Comparison of ENCODE assay signal across 20 cellular contexts in genomic region chr3:121111914-121112612, GRCh38.
A peak's percentile ranks its signal among the peaks of the same experiment; 100 is the strongest.
DNase-seq lines count a peak whose midpoint lies in the region; ATAC-seq, FAIRE-seq and TF ChIP-seq lines count a peak whose summit lies in the region.
"Had no signal": no experiment of that assay in that cellular context is flagged by ENCODE, and none has a peak within 500 bp of the region (broad histone marks: within the 10 kb centered on the region; RNA-seq: fewer than 3 reads in every experiment).

No MANE protein-coding gene starts in this region.

- 45% methylated on average over 13 of the region's 15 CpGs for WGBS in HepG2 (ENCODE audit: low lambda C conversion rate)
- WGBS in smooth muscle cell (ENCODE audit: low lambda C conversion rate) = 85% methylated on average over 15 of the region's 15 CpGs

- intact Hi-C loops in HepG2 (cut with micrococcal nuclease; ENCODE audit: unreplicated experiment) = no loop called here
- intact Hi-C loops in left ventricle myocardium superior (cut with micrococcal nuclease) = no loop called here

- no peaks in the 10 kb centered on the region for H4K20me1 ChIP-seq in HepG2 (ENCODE audit: insufficient read depth, low read length)
- H4K20me1 ChIP-seq in smooth muscle cell (ENCODE audit: low read depth) = no peaks in the 10 kb centered on the region

- H3K9me3 ChIP-seq in BE2C = no peaks in the 10 kb centered on the region
- H3K9me3 ChIP-seq in WERI-Rb-1 (ENCODE audit: severe bottlenecking) = no peaks in the 10 kb centered on the region
- H3K9me3 ChIP-seq in HepG2 (ENCODE audit: low read length) = no peaks in the 10 kb centered on the region
- H3K9me3 ChIP-seq in smooth muscle cell (replicated peaks; ENCODE audit: low read depth) = no peaks in the 10 kb centered on the region

- ATAC-seq in HepG2 = peak; percentile 96
- no peak for ATAC-seq in left ventricle myocardium superior
- ATAC-seq: activated T-cell treated with anti-CD3 and anti-CD28 coated beads, Interleukin-2, amount 50 U/mL, for 72 hours; left cardiac atrium; stimulated activated naive B cell treated with anti-CD40 and anti-IgM and Interleukin-4, amounts not matched to agents 10 μg/mL and 1 μg/mL and 100 μg/mL, for 72 hours had no signal

- H3K36me3 ChIP-seq in BE2C = no peaks in the 10 kb centered on the region
- H3K36me3 ChIP-seq in H7 (replicated peaks; ENCODE audit: control insufficient read depth, insufficient read depth, low read length) = no peaks in the 10 kb centered on the region
- H3K36me3 ChIP-seq in WERI-Rb-1 = peaks cover 3% of the 10 kb centered on the region; the same call in 1 of the 2 replicates
- H3K36me3 ChIP-seq in HepG2 (replicated peaks in 1 of 2; ENCODE audit: control insufficient read depth in 1 of 2, insufficient read depth in 2 of 2, low read length in 2 of 2) = no peaks in the 10 kb centered on the region
- H3K36me3 ChIP-seq in smooth muscle cell (ENCODE audit: low read depth) = peaks cover 8% of the 10 kb centered on the region

- DNase-seq in BE2C (peak; percentile 13), H7 (peak; percentile 3), WERI-Rb-1 (peak; percentile 36), HepG2 (ENCODE audit: low spot score) (peak; percentile 14), smooth muscle cell (lab: John Stamatoyannopoulos, UW; ENCODE audit: unreplicated experiment) (no peak), foreskin melanocyte (no peak), left ventricle myocardium superior (no peak)
- no peak for DNase-seq in stimulated activated CD4-positive, alpha-beta T cell treated with anti-CD3 and anti-CD28 coated beads, Interleukin-1b, Interleukin-23, amount 100 ng/mL, for 48 hours
- DNase-seq: activated CD4-positive, alpha-beta T cell treated with anti-CD3 and anti-CD28 coated beads for 1 hour; activated CD8-positive, alpha-beta memory T cell treated with anti-CD3 and anti-CD28 coated beads for 24 hours; activated T-cell treated with anti-CD3 and anti-CD28 coated beads, Interleukin-2, amount 50 U/mL, for 72 hours; EL; GOT3; hippocampal formation; left cardiac atrium; NCI-H1436 treated with DMSO at 0.1 percent for 48 hours; NCI-H2171; stimulated activated naive B cell treated with anti-CD40 and anti-IgM and Interleukin-4, amounts not matched to agents 10 μg/mL and 1 μg/mL and 100 μg/mL, for 72 hours had no signal

- H3K4me2 ChIP-seq in HepG2 (ENCODE audit: low read depth, low read length) = no peak overlapping the region
- no peak overlapping the region for H3K4me2 ChIP-seq in smooth muscle cell

- TF ChIP-seq EP300 in HepG2 (IDR thresholded peaks at IDR 0.05; ENCODE audit: low read depth in 2 of 2, low read length in 2 of 2) = no peak
- no peak for TF ChIP-seq EP300 in HepG2 (CRISPR knock-in tag; IDR thresholded peaks at IDR 0.05; ENCODE audit: borderline replicate concordance)

- H3K27ac ChIP-seq in WERI-Rb-1 (no peak overlapping the region), HepG2 (ENCODE audit: extremely low read length, insufficient read depth, low read length) (no peak overlapping the region), smooth muscle cell (ENCODE audit: low read depth) (no peak overlapping the region)
- H3K27ac ChIP-seq: SK-N-MC had no signal

- TF ChIP-seq POLR2A in HepG2 (IDR thresholded peaks at IDR 0.05; ENCODE audit: insufficient read depth in 1 of 2, low read depth in 2 of 2, low read length in 2 of 2) = no peak

- TF ChIP-seq CTCF in BE2C (IDR thresholded peaks at IDR 0.05; ENCODE audit: low read depth, low read length) (no peak), WERI-Rb-1 (IDR thresholded peaks at IDR 0.05; ENCODE audit: low read depth, low read length) (peak; percentile 12; the same call in 1 of the 2 replicates), HepG2 (CRISPR knock-in tag; IDR thresholded peaks at IDR 0.05) (no peak), smooth muscle cell (IDR thresholded peaks at IDR 0.05; ENCODE audit: borderline replicate concordance, insufficient read depth, poor library complexity, severe bottlenecking) (no peak)

- CTCF ChIA-PET in HepG2 (lab: Yijun Ruan, JAX; ENCODE audit: low intra/inter-chr PET ratio, low total read pairs) = no interaction called here

- H2AFZ ChIP-seq in HepG2 (ENCODE audit: low read length) (no peak overlapping the region), smooth muscle cell (ENCODE audit: low read depth) (no peak overlapping the region)

- in situ Hi-C loops in HepG2 (cut with HindIII; ENCODE audit: extremely low pct_ligation_motif_present, low pct_unique_long_range_greater_than_20kb) = no loop called here

- POLR2A ChIA-PET in HepG2 (lab: Yijun Ruan, JAX) = no interaction called here

- H3K4me1 ChIP-seq in BE2C = no peaks in the 10 kb centered on the region
- no peaks in the 10 kb centered on the region for H3K4me1 ChIP-seq in HepG2 (ENCODE audit: insufficient read depth, low read length)
- no peaks in the 10 kb centered on the region for H3K4me1 ChIP-seq in smooth muscle cell (ENCODE audit: low read depth)

- H3K4me3 ChIP-seq in BE2C (ENCODE audit: low read depth, low read length) (no peak overlapping the region), H7 (ENCODE audit: insufficient read depth, low read depth, low read length) (no peak overlapping the region), WERI-Rb-1 (ENCODE audit: low read depth, low read length) (no peak overlapping the region), HepG2 (replicated peaks in 1 of 3; ENCODE audit: insufficient read depth in 1 of 3, low read depth in 2 of 3, low read length in 3 of 3) (no peak overlapping the region), smooth muscle cell (no peak overlapping the region)
- H3K4me3 ChIP-seq: SK-N-MC had no signal

- H3K27me3 ChIP-seq in BE2C (0 out of 2 replicates have a peak, but pooled peaks cover 2% of the 10 kb centered on the region), H7 (ENCODE audit: control insufficient read depth, insufficient read depth, low read length) (no peaks in the 10 kb centered on the region), WERI-Rb-1 (ENCODE audit: insufficient read depth, low read depth, severe bottlenecking) (no peaks in the 10 kb centered on the region), HepG2 (ENCODE audit: control insufficient read depth in 1 of 2, insufficient read depth in 2 of 2, low read length in 2 of 2) (no peaks in the 10 kb centered on the region; a peak in 1 of 5 replicates), smooth muscle cell (ENCODE audit: low read depth) (no peaks in the 10 kb centered on the region)

- FAIRE-seq in HepG2 (lab: Jason Lieb, UNC) = no peak
- FAIRE-seq: colon had no signal

- TF ChIP-seq RAD21 in HepG2 (CRISPR knock-in tag; IDR thresholded peaks at IDR 0.05) = no peak

- H3F3A ChIP-seq in smooth muscle cell (ENCODE audit: low read depth) = no peaks in the 10 kb centered on the region

- no peak overlapping the region for H3K9ac ChIP-seq in HepG2 (ENCODE audit: insufficient read depth, low read depth, low read length)
- H3K9ac ChIP-seq in smooth muscle cell (ENCODE audit: low read depth) = no peak overlapping the region

- BruUV-seq in HepG2 (replicated peaks; lab: Mats Ljungman, UMichigan) = no TSS peak

- no peaks in the 10 kb centered on the region for H3K79me2 ChIP-seq in HepG2 (ENCODE audit: insufficient read depth, low read length)
- no peaks in the 10 kb centered on the region for H3K79me2 ChIP-seq in smooth muscle cell (ENCODE audit: low read depth)

TF ChIP-seq in HepG2, 621 proteins besides CTCF, POLR2A, EP300 and RAD21 (continues in another document):
- TF ChIP-seq GPBP1L1 (CRISPR knock-in tag; IDR thresholded peaks at IDR 0.05) = no peak
- TF ChIP-seq PRMT3 (CRISPR knock-in tag; IDR thresholded peaks at IDR 0.05; ENCODE audit: borderline replicate concordance, low read depth) = no peak
- peak; percentile 32 for TF ChIP-seq YY1 (IDR thresholded peaks at IDR 0.05; ENCODE audit: insufficient read depth, insufficient replicate concordance, low read depth, low read length)
- TF ChIP-seq, protein P1, sequence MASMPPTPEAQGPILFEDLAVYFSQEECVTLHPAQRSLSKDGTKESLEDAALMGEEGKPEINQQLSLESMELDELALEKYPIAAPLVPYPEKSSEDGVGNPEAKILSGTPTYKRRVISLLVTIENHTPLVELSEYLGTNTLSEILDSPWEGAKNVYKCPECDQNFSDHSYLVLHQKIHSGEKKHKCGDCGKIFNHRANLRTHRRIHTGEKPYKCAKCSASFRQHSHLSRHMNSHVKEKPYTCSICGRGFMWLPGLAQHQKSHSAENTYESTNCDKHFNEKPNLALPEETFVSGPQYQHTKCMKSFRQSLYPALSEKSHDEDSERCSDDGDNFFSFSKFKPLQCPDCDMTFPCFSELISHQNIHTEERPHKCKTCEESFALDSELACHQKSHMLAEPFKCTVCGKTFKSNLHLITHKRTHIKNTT (CRISPR knock-in tag; IDR thresholded peaks at IDR 0.05) = no peak
- TF ChIP-seq ZC3H13 (CRISPR knock-in tag; IDR thresholded peaks at IDR 0.05) = no peak
- no peak for TF ChIP-seq SMARCE1 (IDR thresholded peaks at IDR 0.05; ENCODE audit: borderline replicate concordance)
- no peak for TF ChIP-seq ZNF607 (CRISPR knock-in tag; IDR thresholded peaks at IDR 0.05; ENCODE audit: borderline replicate concordance)
- no peak for TF ChIP-seq HOXA9 (CRISPR knock-in tag; IDR thresholded peaks at IDR 0.05; ENCODE audit: borderline replicate concordance)
- TF ChIP-seq ZFP91 (CRISPR knock-in tag; IDR thresholded peaks at IDR 0.05; ENCODE audit: borderline replicate concordance) = no peak
- TF ChIP-seq ELF3 (CRISPR knock-in tag; IDR thresholded peaks at IDR 0.05) = no peak
- TF ChIP-seq ZBTB7A (CRISPR knock-in tag; IDR thresholded peaks at IDR 0.05) = no peak
- TF ChIP-seq MAFG (CRISPR knock-in tag; IDR thresholded peaks at IDR 0.05) = no peak

Comparison
In these comparisons a context has a peak if more than half of its experiments do, and no peak if none do; other contexts are left out.
1. DNase-seq: peak in BE2C (single experiment), H7 (single experiment), WERI-Rb-1 (single experiment) and HepG2 (single experiment); none in smooth muscle cell (single experiment), foreskin melanocyte (single experiment), left ventricle myocardium superior (single experiment) and stimulated activated CD4-positive, alpha-beta T cell treated with anti-CD3 and anti-CD28 coated beads, Interleukin-1b, Interleukin-23, amount 100 ng/mL, for 48 hours (single experiment).